23 cellular contexts compared by ENCODE assay signal in genomic region chr2:53103661-53104060, GRCh38.
DNase-seq lines count a peak whose midpoint lies in the region; ATAC-seq and TF ChIP-seq lines count a peak whose summit lies in the region.
"Had no signal": no experiment of that assay in that cellular context is flagged by ENCODE, and none has a peak within 500 bp of the region (broad histone marks: within the 10 kb centered on the region; RNA-seq: fewer than 3 reads in every experiment).

No MANE protein-coding gene starts in this region.

- DNase-seq in DMS79 treated with DMSO at 0.1 percent for 48 hours (lab: John Stamatoyannopoulos, UW): peak; percentile 88
- DNase-seq in SK-MEL-5 (ENCODE audit: low read depth, low spot score): peak; percentile 28
- DNase-seq in fibroblast of the aortic adventitia (ENCODE audit: low read depth): peak; percentile 23
- DNase-seq in osteoblast (ENCODE audit: insufficient read length, low spot score, missing footprints): peak; percentile 35
- no peak for DNase-seq in activated CD8-positive, alpha-beta memory T cell treated with anti-CD3 and anti-CD28 coated beads for 24 hours
- DNase-seq in stimulated activated CD8-positive, alpha-beta memory T cell treated with anti-CD3 and anti-CD28 coated beads, Interleukin-4, amount 100 ng/mL, for 48 hours: no peak
- DNase-seq in T-helper 17 cell: no peak
- DNase-seq: activated CD4-positive, alpha-beta T cell treated with anti-CD3 and anti-CD28 coated beads, Interleukin-2, amount 50 U/mL, for 1 hour; activated gamma-delta T cell; amniotic stem cell; cerebellar nuclear complex; effector memory CD4-positive, alpha-beta T cell; hypothalamus; KBM-7; NCI-H1930; NCI-H446; stimulated activated CD4-positive, alpha-beta T cell treated with anti-CD3 and anti-CD28 coated beads, Interleukin-12 subunit alpha, Interleukin-12 subunit beta, amount 100 ng/mL, for 4 hours; SW 1271; uterus had no signal

- TF ChIP-seq CTCF in fibroblast of the aortic adventitia (IDR thresholded peaks at IDR 0.05; ENCODE audit: insufficient read depth, low read length) (no peak), osteoblast (IDR thresholded peaks at IDR 0.05; ENCODE audit: extremely low read depth, low read depth, low read length) (no peak)

- H3K27ac Mint-ChIP-seq in T-helper 17 cell: no peak overlapping the region
- H3K27ac Mint-ChIP-seq: HFFc6; memory B cell; natural killer cell treated with Interleukin-12 subunit alpha and Interleukin-12 subunit beta and Interleukin-15 and Interleukin-18, amount 100 ng/mL, for 72 hours had no signal

- H2AFZ ChIP-seq in osteoblast (ENCODE audit: low read length): no peak overlapping the region

- H4K20me1 ChIP-seq in osteoblast (ENCODE audit: insufficient read depth, low read length): no peaks in the 10 kb centered on the region

- no peaks in the 10 kb centered on the region for H3K36me3 ChIP-seq in osteoblast (ENCODE audit: insufficient read depth, low read length)
- H3K36me3 ChIP-seq: uterus had no signal

- no peak overlapping the region for H3K4me3 Mint-ChIP-seq in T-helper 17 cell
- H3K4me3 Mint-ChIP-seq: HFFc6; memory B cell; natural killer cell treated with Interleukin-12 subunit alpha and Interleukin-12 subunit beta and Interleukin-15 and Interleukin-18, amount 100 ng/mL, for 72 hours had no signal

- H3K4me2 ChIP-seq in osteoblast (ENCODE audit: insufficient read depth, low read length): no peak overlapping the region

- no peaks in the 10 kb centered on the region for H3K4me1 ChIP-seq in osteoblast (ENCODE audit: insufficient read depth, low read length)
- H3K4me1 ChIP-seq: uterus had no signal

- H3K27me3 Mint-ChIP-seq in T-helper 17 cell: no peaks in the 10 kb centered on the region
- H3K27me3 Mint-ChIP-seq: memory B cell; natural killer cell treated with Interleukin-12 subunit alpha and Interleukin-12 subunit beta and Interleukin-15 and Interleukin-18, amount 100 ng/mL, for 72 hours had no signal

- no peaks in the 10 kb centered on the region for H3K27me3 ChIP-seq in osteoblast (ENCODE audit: insufficient read depth, low read length)
- H3K27me3 ChIP-seq: uterus had no signal

- ATAC-seq in T-helper 17 cell (no peak), GM18873 (IDR thresholded peaks at IDR 0.05; ENCODE audit: low FRiP score, unreplicated experiment) (no peak)
- ATAC-seq: natural killer cell treated with Interleukin-12 subunit alpha and Interleukin-12 subunit beta and Interleukin-15 and Interleukin-18, amount 100 ng/mL, for 72 hours had no signal

- in situ Hi-C loops in SK-MEL-5 (cut with HindIII; ENCODE audit: low pct_unique_long_range_greater_than_20kb, low sequenced_read_pairs): no loop called here

- peaks cover 2% of the 10 kb centered on the region for H3K4me1 Mint-ChIP-seq in T-helper 17 cell
- H3K4me1 Mint-ChIP-seq: memory B cell had no signal

- H3K4me3 ChIP-seq in fibroblast of the aortic adventitia (ENCODE audit: low read depth, low read length) (no peak overlapping the region), osteoblast (ENCODE audit: insufficient read depth, low read length) (no peak overlapping the region)
- H3K4me3 ChIP-seq: uterus had no signal

- H3K36me3 Mint-ChIP-seq in T-helper 17 cell (ENCODE audit: low read depth): peaks cover 2% of the 10 kb centered on the region
- H3K36me3 Mint-ChIP-seq: memory B cell; natural killer cell treated with Interleukin-12 subunit alpha and Interleukin-12 subunit beta and Interleukin-15 and Interleukin-18, amount 100 ng/mL, for 72 hours had no signal

- no peak overlapping the region for H3K27ac ChIP-seq in osteoblast (ENCODE audit: low read depth, low read length)
- H3K27ac ChIP-seq: uterus had no signal

- H3K9me3 ChIP-seq in osteoblast (ENCODE audit: low read depth, low read length) (no peaks in the 10 kb centered on the region), T-helper 17 cell (ENCODE audit: control insufficient read depth, low read length, poor library complexity, severe bottlenecking) (no peaks in the 10 kb centered on the region)
- H3K9me3 ChIP-seq: uterus had no signal

- no peaks in the 10 kb centered on the region for H3K79me2 ChIP-seq in osteoblast (ENCODE audit: insufficient read depth, low read length)

Comparison
In these comparisons a context has a peak if more than half of its experiments do, and no peak if none do; other contexts are left out.
1. DNase-seq: peak in DMS79 treated with DMSO at 0.1 percent for 48 hours (single experiment), SK-MEL-5 (single experiment), fibroblast of the aortic adventitia (single experiment) and osteoblast (single experiment); none in activated CD8-positive, alpha-beta memory T cell treated with anti-CD3 and anti-CD28 coated beads for 24 hours (single experiment), stimulated activated CD8-positive, alpha-beta memory T cell treated with anti-CD3 and anti-CD28 coated beads, Interleukin-4, amount 100 ng/mL, for 48 hours (single experiment) and T-helper 17 cell (0 of 3).